ENCODE assay signal across 26 cellular contexts in genomic region chr4:100168521-100168920, GRCh38. TPM values are rescaled to one million over a fixed set of nuclear protein-coding genes. Genes with fewer than 3 reads are reported as not detected.
A peak's percentile ranks its signal among the peaks of the same experiment; 100 is the strongest.
DNase-seq lines count a peak whose midpoint lies in the region; TF ChIP-seq lines count a peak whose summit lies in the region.
"Had no signal": no experiment of that assay in that cellular context is flagged by ENCODE, and none has a peak within 500 bp of the region (broad histone marks: within the 10 kb centered on the region; RNA-seq: fewer than 3 reads in every experiment).

No MANE protein-coding gene starts in this region.

- H3K27ac Mint-ChIP-seq in T-helper 2 cell treated with Interferon-gamma antibody and Interleukin-4, amounts not matched to agents 5 μg/mL and 100 μg/mL, for 36 hours, result peak overlapping the region; percentile 2
- H3K27ac Mint-ChIP-seq: activated CD8-positive, alpha-beta T cell treated with anti-CD3 and anti-CD28 coated beads for 36 hours; activated naive CD4-positive, alpha-beta T cell treated with anti-CD3 and anti-CD28 coated beads, Interleukin-2, amount 10 ng/mL, durations not matched to agents 7 days and 5 days; activated T-cell treated with anti-CD3 and anti-CD28 coated beads, Interleukin-2, amount 50 U/mL, for 24 hours; CD4-positive, CD25-positive, alpha-beta regulatory T cell; H9; nephron progenitor cell; progenitor cell of endocrine pancreas; stimulated activated memory B cell treated with anti-CD40 and anti-IgM and Interleukin-4, amounts not matched to agents 10 μg/mL and 1 μg/mL and 100 μg/mL, for 72 hours had no signal

- no peak for TF ChIP-seq CTCF in fibroblast of the aortic adventitia (IDR thresholded peaks at IDR 0.05; ENCODE audit: insufficient read depth, low read length)
- TF ChIP-seq CTCF in sigmoid colon (IDR thresholded peaks at IDR 0.05), result no peak

- H3K27ac ChIP-seq in sigmoid colon, result no peak overlapping the region
- H3K27ac ChIP-seq: body of pancreas, transverse colon had no signal

- H3K27me3 Mint-ChIP-seq in T-helper 2 cell treated with Interferon-gamma antibody and Interleukin-4, amounts not matched to agents 5 μg/mL and 100 μg/mL, for 36 hours (ENCODE audit: low read depth), result peaks cover 2% of the 10 kb centered on the region
- H3K27me3 Mint-ChIP-seq: activated naive CD4-positive, alpha-beta T cell treated with anti-CD3 and anti-CD28 coated beads, Interleukin-2, amount 10 ng/mL, durations not matched to agents 7 days and 5 days; activated T-cell treated with anti-CD3 and anti-CD28 coated beads, Interleukin-2, amount 50 U/mL, for 24 hours; CD4-positive, CD25-positive, alpha-beta regulatory T cell; progenitor cell of endocrine pancreas; stimulated activated memory B cell treated with anti-CD40 and anti-IgM and Interleukin-4, amounts not matched to agents 10 μg/mL and 1 μg/mL and 100 μg/mL, for 72 hours had no signal

- DNase-seq in T-helper 2 cell treated with Interferon-gamma antibody and Interleukin-4, amounts not matched to agents 5 μg/mL and 100 μg/mL, for 36 hours (ENCODE audit: low spot score), result no peak
- DNase-seq in T-helper 2 cell, result no peak
- DNase-seq in amniotic epithelial cell (ENCODE audit: low read depth), result peak; percentile 43
- peak; percentile 63 for DNase-seq in fibroblast of the aortic adventitia (ENCODE audit: low read depth)
- DNase-seq in stromal cell of bone marrow (ENCODE audit: low read depth), result peak; percentile 65
- DNase-seq in NCI-H82 treated with DMSO at 0.1 percent for 48 hours (lab: John Stamatoyannopoulos, UW; ENCODE audit: unreplicated experiment), result no peak
- DNase-seq in activated naive CD4-positive, alpha-beta T cell treated with Interleukin-2 at 50 U/mL for 16 hours, result no peak
- DNase-seq in sigmoid colon, result no peak
- DNase-seq: 8988T; activated CD8-positive, alpha-beta T cell treated with anti-CD3 and anti-CD28 coated beads for 36 hours; activated naive CD4-positive, alpha-beta T cell treated with anti-CD3 and anti-CD28 coated beads, Interleukin-2, amount 10 ng/mL, durations not matched to agents 7 days and 5 days; activated T-cell treated with anti-CD3 and anti-CD28 coated beads, Interleukin-2, amount 50 U/mL, for 24 hours; body of pancreas; CD4-positive, CD25-positive, alpha-beta regulatory T cell; H9; hippocampal formation; kidney; NCI-H2029 treated with DMSO at 0.1 percent for 48 hours; NCI-H510A treated with DMSO at 0.1 percent for 48 hours; nephron progenitor cell; SHP77; transverse colon had no signal

- 51 to 69% methylated on average over 5 of the region's 5 CpGs for WGBS in sigmoid colon, 2 donors

- intact Hi-C loops in sigmoid colon (cut with DNase I), result no loop called here

- H3K36me3 Mint-ChIP-seq in T-helper 2 cell treated with Interferon-gamma antibody and Interleukin-4, amounts not matched to agents 5 μg/mL and 100 μg/mL, for 36 hours (ENCODE audit: low read depth), result peaks cover 14% of the 10 kb centered on the region
- H3K36me3 Mint-ChIP-seq: activated naive CD4-positive, alpha-beta T cell treated with anti-CD3 and anti-CD28 coated beads, Interleukin-2, amount 10 ng/mL, durations not matched to agents 7 days and 5 days; CD4-positive, CD25-positive, alpha-beta regulatory T cell; stimulated activated memory B cell treated with anti-CD40 and anti-IgM and Interleukin-4, amounts not matched to agents 10 μg/mL and 1 μg/mL and 100 μg/mL, for 72 hours had no signal

- no peak for TF ChIP-seq EP300 in sigmoid colon (IDR thresholded peaks at IDR 0.05)

- peaks cover 41% of the 10 kb centered on the region for H3K4me1 Mint-ChIP-seq in T-helper 2 cell treated with Interferon-gamma antibody and Interleukin-4, amounts not matched to agents 5 μg/mL and 100 μg/mL, for 36 hours (ENCODE audit: low read depth)
- H3K4me1 Mint-ChIP-seq: CD4-positive, CD25-positive, alpha-beta regulatory T cell had no signal

- H3K27me3 ChIP-seq in sigmoid colon, result no peaks in the 10 kb centered on the region
- H3K27me3 ChIP-seq: body of pancreas, transverse colon had no signal

- H3K4me1 ChIP-seq in sigmoid colon, result no peaks in the 10 kb centered on the region
- H3K4me1 ChIP-seq: body of pancreas, transverse colon had no signal

- TF ChIP-seq POLR2A in sigmoid colon (IDR thresholded peaks at IDR 0.05), result no peak

- peaks cover 9% of the 10 kb centered on the region for H3K9me3 Mint-ChIP-seq in T-helper 2 cell treated with Interferon-gamma antibody and Interleukin-4, amounts not matched to agents 5 μg/mL and 100 μg/mL, for 36 hours
- H3K9me3 Mint-ChIP-seq: activated CD8-positive, alpha-beta T cell treated with anti-CD3 and anti-CD28 coated beads for 36 hours; activated naive CD4-positive, alpha-beta T cell treated with anti-CD3 and anti-CD28 coated beads, Interleukin-2, amount 10 ng/mL, durations not matched to agents 7 days and 5 days; activated T-cell treated with anti-CD3 and anti-CD28 coated beads, Interleukin-2, amount 50 U/mL, for 24 hours; CD4-positive, CD25-positive, alpha-beta regulatory T cell; H9; nephron progenitor cell; stimulated activated memory B cell treated with anti-CD40 and anti-IgM and Interleukin-4, amounts not matched to agents 10 μg/mL and 1 μg/mL and 100 μg/mL, for 72 hours had no signal

- H3K36me3 ChIP-seq in sigmoid colon, result no peaks in the 10 kb centered on the region
- H3K36me3 ChIP-seq: transverse colon had no signal

- H3K4me3 ChIP-seq in fibroblast of the aortic adventitia (ENCODE audit: low read depth, low read length) (no peak overlapping the region), sigmoid colon (no peak overlapping the region)
- H3K4me3 ChIP-seq: body of pancreas, K562, transverse colon had no signal

- no peaks in the 10 kb centered on the region for H3K9me3 ChIP-seq in sigmoid colon
- H3K9me3 ChIP-seq: body of pancreas, transverse colon had no signal

- H3K4me3 Mint-ChIP-seq in T-helper 2 cell treated with Interferon-gamma antibody and Interleukin-4, amounts not matched to agents 5 μg/mL and 100 μg/mL, for 36 hours, result no peak overlapping the region
- H3K4me3 Mint-ChIP-seq: activated CD8-positive, alpha-beta T cell treated with anti-CD3 and anti-CD28 coated beads for 36 hours; activated naive CD4-positive, alpha-beta T cell treated with anti-CD3 and anti-CD28 coated beads, Interleukin-2, amount 10 ng/mL, durations not matched to agents 7 days and 5 days; activated T-cell treated with anti-CD3 and anti-CD28 coated beads, Interleukin-2, amount 50 U/mL, for 24 hours; CD4-positive, CD25-positive, alpha-beta regulatory T cell; H9; nephron progenitor cell; stimulated activated memory B cell treated with anti-CD40 and anti-IgM and Interleukin-4, amounts not matched to agents 10 μg/mL and 1 μg/mL and 100 μg/mL, for 72 hours had no signal

RNA-seq across cellular contexts. Expression of gene DDIT4L, which starts 21.7 kb away (rescaled TPM):
- total RNA-seq in fibroblast of the aortic adventitia (ENCODE audit: low replicate concordance) (10.8 and 17.7 TPM in 2 replicates), sigmoid colon (1 to 10 TPM; 1.5 to 6.1 (median 4.2) TPM)
- 1 to 10 TPM in 1 of 3 donors, under 1 TPM in 1, not detected in 1; 0.60 to 1.3 TPM for polyA plus RNA-seq in sigmoid colon
- total RNA-seq: CD4-positive, CD25-positive, alpha-beta regulatory T cell; Daoy; K562 had no signal
- polyA plus RNA-seq: CD4-positive, CD25-positive, alpha-beta regulatory T cell; K562 had no signal

Comparison
In these comparisons a context has a peak if more than half of its experiments do, and no peak if none do; other contexts are left out.
1. DNase-seq: peak in amniotic epithelial cell (single experiment), fibroblast of the aortic adventitia (single experiment) and stromal cell of bone marrow (single experiment); none in T-helper 2 cell treated with Interferon-gamma antibody and Interleukin-4, amounts not matched to agents 5 μg/mL and 100 μg/mL, for 36 hours (single experiment), T-helper 2 cell (0 of 5), NCI-H82 treated with DMSO at 0.1 percent for 48 hours (single experiment), activated naive CD4-positive, alpha-beta T cell treated with Interleukin-2 at 50 U/mL for 16 hours (single experiment) and sigmoid colon (single experiment).